In the genomic region with DNA sequence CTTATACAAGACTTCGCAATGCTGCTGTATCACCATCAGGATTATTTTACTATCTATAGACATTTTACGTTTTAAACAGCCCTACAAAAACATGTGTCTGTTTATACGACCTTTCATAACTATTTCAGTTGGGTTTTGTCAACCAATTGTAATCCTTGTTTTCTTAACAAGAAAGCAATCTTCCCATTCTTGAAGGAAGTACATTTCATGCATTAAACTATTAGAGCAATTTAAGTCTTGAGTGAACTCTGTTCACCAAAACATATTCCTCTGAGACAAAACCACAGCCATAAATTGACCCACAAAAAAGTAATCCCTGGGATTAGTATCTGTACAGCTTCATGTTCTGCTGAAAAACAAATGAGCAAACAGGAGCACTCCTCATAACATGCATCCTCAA, we compare ENCODE assay signal across 26 cellular contexts.
DNase-seq lines count a peak whose midpoint lies in the region; ATAC-seq and TF ChIP-seq lines count a peak whose summit lies in the region.
"Had no signal": no experiment of that assay in that cellular context is flagged by ENCODE, and none has a peak within 500 bp of the region (broad histone marks: within the 10 kb centered on the region; RNA-seq: fewer than 3 reads in every experiment).

No MANE protein-coding gene starts in this region.

- no peak overlapping the region for H3K14ac ChIP-seq in IMR-90 (replicated peaks; ENCODE audit: low read depth, low read length)

- no peak overlapping the region for H3K56ac ChIP-seq in IMR-90 (ENCODE audit: extremely low read depth, insufficient read depth, low read length)

- ATAC-seq in IMR-90 (ENCODE audit: low read depth) (peak; percentile 67), esophagus mucosa (no peak), GM18873 (IDR thresholded peaks at IDR 0.05; ENCODE audit: low FRiP score, unreplicated experiment) (no peak)
- ATAC-seq: activated CD4-positive, alpha-beta T cell treated with anti-CD3 and anti-CD28 coated beads for 36 hours; left lung; psoas muscle had no signal

- no TSS peak for BruUV-seq in IMR-90 (replicated peaks; lab: Mats Ljungman, UMichigan)

- H2AK9ac ChIP-seq in IMR-90 (replicated peaks; ENCODE audit: low read depth, low read length, poor library complexity), result no peak overlapping the region

- 0 out of 2 replicates have a peak overlapping the region, but pooled peaks have one; percentile 50 for H2BK20ac ChIP-seq in IMR-90 (ENCODE audit: low read depth, low read length)

- H2BK15ac ChIP-seq in IMR-90 (ENCODE audit: low read depth, low read length), result no peak overlapping the region

- H3K9me3 ChIP-seq in IMR-90 (ENCODE audit: control insufficient read depth, insufficient read depth, low read length), result no peaks in the 10 kb centered on the region
- H3K9me3 ChIP-seq in muscle layer of colon (ENCODE audit: low read length), result no peaks in the 10 kb centered on the region
- H3K9me3 ChIP-seq in uterus, result no peaks in the 10 kb centered on the region
- H3K9me3 ChIP-seq: left lung, psoas muscle had no signal

- intact Hi-C loops in IMR-90 (cut with micrococcal nuclease) (loop anchor here (10.0 kb wide), 1 partner anchor 211 kb away; the partner anchor contains the start of gene PDE5A), uterus (cut with DNase I; ENCODE audit: low total_unique reads) (no loop called here)

- 0 out of 4 replicates have a peak overlapping the region, but pooled peaks of 1 of the 2 experiments have one; percentile 23 for H4K8ac ChIP-seq in IMR-90 (ENCODE audit: low read depth in 2 of 2, low read length in 2 of 2)

- no peak overlapping the region for H3K4me3 ChIP-seq in IMR-90 (ENCODE audit: insufficient read depth, low read depth, low read length)
- H3K4me3 ChIP-seq in coronary artery, result no peak overlapping the region
- H3K4me3 ChIP-seq in muscle layer of colon (ENCODE audit: low read depth in 1 of 2, low read length in 2 of 2), result no peak overlapping the region
- no peak overlapping the region for H3K4me3 ChIP-seq in uterus
- H3K4me3 ChIP-seq: left lung, psoas muscle had no signal

- TF ChIP-seq CTCF in IMR-90 (conservative IDR thresholded peaks at IDR 0.05; ENCODE audit: low read depth, low read length), result no peak
- no peak for TF ChIP-seq CTCF in coronary artery (IDR thresholded peaks at IDR 0.05)
- TF ChIP-seq CTCF in uterus (IDR thresholded peaks at IDR 0.05), result no peak

- in situ Hi-C loops in IMR-90 (cut with MboI; ENCODE audit: low sequenced_read_pairs), result no loop called here

- 0 out of 2 replicates have a peak overlapping the region, but pooled peaks have one; percentile 55 for H2BK120ac ChIP-seq in IMR-90 (ENCODE audit: low read depth, low read length)

- H3K4ac ChIP-seq in IMR-90 (ENCODE audit: low read depth, low read length), result no peak overlapping the region

- H3K79me1 ChIP-seq in IMR-90 (ENCODE audit: low read depth in 1 of 2, low read length in 2 of 2), result no peaks in the 10 kb centered on the region

- peak overlapping the region; percentile 76 for H2BK5ac ChIP-seq in IMR-90 (ENCODE audit: low read depth, low read length, poor library complexity, severe bottlenecking)

- POLR2A ChIA-PET in IMR-90 (lab: Charles Lee; ENCODE audit: unreplicated experiment), result interaction anchor here (0.6 kb wide), 1 partner anchor 210 kb away, joined by 9 read pairs; no protein-coding TSS in a partner anchor

- WGBS in IMR-90 (ENCODE audit: extremely low coverage in 2 of 2, insufficient read length in 1 of 2), 2 experiments, result 71% methylated on average over 2 of the region's 3 CpGs; no CpG with 5 or more reads in 1 of the 2 experiments

- dilution Hi-C loops in IMR-90 (cut with HindIII; ENCODE audit: low sequenced_read_pairs, unreplicated experiment), result no loop called here

- no peaks in the 10 kb centered on the region for H3K9me1 ChIP-seq in IMR-90 (ENCODE audit: insufficient read depth, low read length)

- CTCF ChIA-PET in IMR-90 (lab: Yijun Ruan, JAX), result interaction anchor here (1.0 kb wide), 1 partner anchor 27 kb away, joined by 3 read pairs; no protein-coding TSS in a partner anchor

- H3K36me3 ChIP-seq in IMR-90 (ENCODE audit: control insufficient read depth, insufficient read depth, low read length) (no peaks in the 10 kb centered on the region), muscle layer of colon (ENCODE audit: insufficient read depth, low read length) (no peaks in the 10 kb centered on the region), uterus (no peaks in the 10 kb centered on the region)
- H3K36me3 ChIP-seq: left lung had no signal

- H2AK5ac ChIP-seq in IMR-90 (ENCODE audit: low read depth, low read length), result no peak overlapping the region

- no peak overlapping the region for H2AFZ ChIP-seq in IMR-90 (replicated peaks; ENCODE audit: low read length, poor library complexity)

- peak overlapping the region; percentile 96; the same call in 1 of the 2 replicates for H4K5ac ChIP-seq in IMR-90 (ENCODE audit: low read depth, low read length)

- no peaks in the 10 kb centered on the region for H4K20me1 ChIP-seq in IMR-90 (ENCODE audit: insufficient read depth, low read length)

- peak overlapping the region; percentile 92 for H3K18ac ChIP-seq in IMR-90 (ENCODE audit: low read depth, low read length)

- no peak overlapping the region for H3K9ac ChIP-seq in IMR-90 (ENCODE audit: low read depth, low read length)
- H3K9ac ChIP-seq in muscle layer of colon (ENCODE audit: low read length), result no peak overlapping the region
- H3K9ac ChIP-seq: KMS-11 had no signal

- peak; percentile 47 for DNase-seq in IMR-90
- DNase-seq in coronary artery (ENCODE audit: low spot score), result no peak
- DNase-seq in stromal cell of bone marrow (ENCODE audit: low read depth), result peak; percentile 49
- DNase-seq in NK-92 treated with Interleukin-12 subunit alpha and Interleukin-12 subunit beta, amount 100 ng/mL, for 24 hours (lab: John Stamatoyannopoulos, UW), result no peak
- no peak for DNase-seq in uterus
- DNase-seq: activated CD4-positive, alpha-beta T cell treated with anti-CD3 and anti-CD28 coated beads for 36 hours; activated CD8-positive, alpha-beta memory T cell treated with anti-CD3 and anti-CD28 coated beads for 24 hours; activated gamma-delta T cell; activated T-cell treated with anti-CD3 and anti-CD28 coated beads, Interleukin-2, amount 50 U/mL, for 1 hour; effector CD8-positive, alpha-beta T cell; hypothalamus; immature natural killer cell; left lung; mesendoderm; NCI-H1417; NCI-H2081; NCI-H345; NCI-H774; OCI-M1; psoas muscle; small intestine had no signal

- H3K27ac ChIP-seq in IMR-90 (ENCODE audit: insufficient read depth, low read length) (peak overlapping the region; percentile 94; the same call in 1 of the 2 replicates), coronary artery (peak overlapping the region; percentile 39 to 57), muscle layer of colon (ENCODE audit: low read depth, low read length) (peak overlapping the region; percentile 19), uterus (no peak overlapping the region)
- H3K27ac ChIP-seq: C4-2B, KMS-11, left lung, psoas muscle had no signal

- H4K91ac ChIP-seq in IMR-90 (ENCODE audit: insufficient read depth, low read depth, low read length), result no peak overlapping the region

- H3K4me1 ChIP-seq in IMR-90 (ENCODE audit: control insufficient read depth, insufficient read depth, low read length), result peaks cover 6% of the 10 kb centered on the region
- peaks cover 14% of the 10 kb centered on the region for H3K4me1 ChIP-seq in muscle layer of colon (ENCODE audit: insufficient read depth, low read length)
- no peaks in the 10 kb centered on the region for H3K4me1 ChIP-seq in uterus
- H3K4me1 ChIP-seq: left lung, psoas muscle had no signal

- H3K27me3 ChIP-seq in IMR-90 (ENCODE audit: control insufficient read depth, insufficient read depth, low read length), result no peaks in the 10 kb centered on the region
- no peaks in the 10 kb centered on the region for H3K27me3 ChIP-seq in muscle layer of colon (ENCODE audit: control insufficient read depth in 1 of 2, insufficient read depth in 2 of 2, low read length in 2 of 2)
- H3K27me3 ChIP-seq in uterus, result no peaks in the 10 kb centered on the region
- H3K27me3 ChIP-seq: left lung had no signal

- no peak for TF ChIP-seq RAD21 in IMR-90 (IDR thresholded peaks at IDR 0.05; ENCODE audit: low read length)

- no peak overlapping the region for H3K23ac ChIP-seq in IMR-90 (ENCODE audit: low read depth, low read length)

- no peak overlapping the region; the same call in 1 of the 2 replicates for H3K4me2 ChIP-seq in IMR-90 (ENCODE audit: low read depth, low read length)
- H3K4me2 ChIP-seq: KMS-11 had no signal

- no peak for TF ChIP-seq POLR2A in IMR-90 (IDR thresholded peaks at IDR 0.05; ENCODE audit: low read depth, low read length)
- TF ChIP-seq POLR2A in uterus (IDR thresholded peaks at IDR 0.05), result no peak

TF ChIP-seq in IMR-90, 13 proteins besides CTCF, POLR2A, EP300 and RAD21 (continues in another document):
- TF ChIP-seq MAZ (IDR thresholded peaks at IDR 0.05; ENCODE audit: borderline replicate concordance, low read depth, low read length) (no peak), NFE2L2 (IDR thresholded peaks at IDR 0.05; ENCODE audit: low read depth, low read length) (no peak), MAFK (IDR thresholded peaks at IDR 0.05; ENCODE audit: low read depth, low read length) (no peak), MXI1 (IDR thresholded peaks at IDR 0.05; ENCODE audit: borderline replicate concordance, low read depth, low read length) (no peak), FOS (IDR thresholded peaks at IDR 0.05; ENCODE audit: low read depth, low read length) (no peak), BHLHE40 (IDR thresholded peaks at IDR 0.05; ENCODE audit: low read depth, low read length) (no peak), ELK1 (IDR thresholded peaks at IDR 0.05; ENCODE audit: borderline replicate concordance, low read depth, low read length) (no peak), CHD1 (IDR thresholded peaks at IDR 0.05; ENCODE audit: low read depth, low read length) (no peak), RFX5 (IDR thresholded peaks at IDR 0.05; ENCODE audit: low read depth, low read length) (no peak), SMC3 (IDR thresholded peaks at IDR 0.05; ENCODE audit: low read depth, low read length) (no peak), CEBPB (IDR thresholded peaks at IDR 0.05; ENCODE audit: low read depth, low read length) (no peak)

Comparison
In these comparisons a context has a peak if more than half of its experiments do, and no peak if none do; other contexts are left out.
1. DNase-seq: peak in IMR-90 (single experiment) and stromal cell of bone marrow (single experiment); none in coronary artery (single experiment), NK-92 treated with Interleukin-12 subunit alpha and Interleukin-12 subunit beta, amount 100 ng/mL, for 24 hours (single experiment) and uterus (0 of 2).
2. H3K27ac ChIP-seq: peak in IMR-90 (single experiment), coronary artery (2 of 2) and muscle layer of colon (single experiment); none in uterus (0 of 2).